In genomic region chr10:114933588-114933987, GRCh38 we compare ENCODE assay signal across 19 cellular contexts. TPM values are rescaled to one million over a fixed set of nuclear protein-coding genes. Genes with fewer than 3 reads are reported as not detected.
DNase-seq lines count a peak whose midpoint lies in the region; ATAC-seq and TF ChIP-seq lines count a peak whose summit lies in the region.
"Had no signal": no experiment of that assay in that cellular context is flagged by ENCODE, and none has a peak within 500 bp of the region (broad histone marks: within the 10 kb centered on the region; RNA-seq: fewer than 3 reads in every experiment).

No MANE protein-coding gene starts in this region.

- H3K9ac ChIP-seq in mammary epithelial cell (ENCODE audit: insufficient read depth, low read length) = no peak overlapping the region
- H3K9ac ChIP-seq: neural progenitor cell had no signal

- dilution Hi-C loops in mammary epithelial cell (cut with HindIII; ENCODE audit: low sequenced_read_pairs) = no loop called here

- no peak overlapping the region for H3K4me2 ChIP-seq in mammary epithelial cell (ENCODE audit: insufficient read depth, low read depth, low read length)
- H3K4me2 ChIP-seq in hepatocyte = no peak overlapping the region
- H3K4me2 ChIP-seq: neural progenitor cell had no signal

- 69% methylated on average over 5 of the region's 5 CpGs for WGBS in mammary epithelial cell (ENCODE audit: low coverage, missing lambda C conversion rate)
- 85% methylated on average over 5 of the region's 5 CpGs for WGBS in hepatocyte (ENCODE audit: low lambda C conversion rate, missing lambda C conversion rate)

- no TSS peak for BruUV-seq in mammary epithelial cell (replicated peaks; lab: Mats Ljungman, UMichigan)

- in situ Hi-C loops in mammary epithelial cell (cut with MboI; ENCODE audit: low sequenced_read_pairs in 2 of 2) = no loop called here

- H3K36me3 ChIP-seq in mammary epithelial cell (ENCODE audit: insufficient read depth, low read length) = no peaks in the 10 kb centered on the region
- no peaks in the 10 kb centered on the region for H3K36me3 ChIP-seq in hepatocyte (replicated peaks; ENCODE audit: insufficient read depth, low read depth)
- H3K36me3 ChIP-seq: neural progenitor cell, right atrium auricular region, stomach had no signal

- H4K20me1 ChIP-seq in mammary epithelial cell (ENCODE audit: insufficient read depth, low read length) (no peaks in the 10 kb centered on the region), hepatocyte (ENCODE audit: insufficient read depth, poor library complexity, severe bottlenecking) (no peaks in the 10 kb centered on the region)

- H3K4me3 ChIP-seq in mammary epithelial cell (replicated peaks in 1 of 3; ENCODE audit: insufficient read depth in 1 of 3, low read depth in 2 of 3, low read length in 3 of 3) = no peak overlapping the region
- H3K4me3 ChIP-seq in hepatocyte = no peak overlapping the region
- H3K4me3 ChIP-seq: neural progenitor cell, right atrium auricular region, stomach had no signal

- no peak overlapping the region for H3K27ac ChIP-seq in mammary epithelial cell (ENCODE audit: insufficient read depth, low read depth, low read length)
- no peak overlapping the region for H3K27ac ChIP-seq in hepatocyte
- H3K27ac ChIP-seq: neural progenitor cell, right atrium auricular region, stomach had no signal

- CTCF ChIA-PET in mammary epithelial cell (lab: Charles Lee; ENCODE audit: low non-redundant PET) = no interaction called here

- peaks cover 12% of the 10 kb centered on the region for H3K4me1 ChIP-seq in mammary epithelial cell (ENCODE audit: insufficient read depth, low read length)
- no peaks in the 10 kb centered on the region for H3K4me1 ChIP-seq in hepatocyte (ENCODE audit: insufficient read depth)
- H3K4me1 ChIP-seq: neural progenitor cell had no signal

- H3K9me3 ChIP-seq in mammary epithelial cell (replicated peaks; ENCODE audit: insufficient read depth, low read length) (peaks cover 3% of the 10 kb centered on the region), hepatocyte (ENCODE audit: low read depth) (no peaks in the 10 kb centered on the region)
- H3K9me3 ChIP-seq: right atrium auricular region had no signal

- DNase-seq in Daoy (ENCODE audit: low read depth) (peak; percentile 27), M059J (ENCODE audit: low read depth) (peak; percentile 38), mammary epithelial cell (peak; percentile 73), myocyte (ENCODE audit: low read depth) (peak; percentile 60), hepatocyte (ENCODE audit: low spot score) (no peak), cortex of kidney (lab: John Stamatoyannopoulos, UW) (no peak)
- DNase-seq: activated gamma-delta T cell treated with Interleukin-2 at 50 U/mL for 16 hours; CD8-positive, alpha-beta memory T cell; DND-41; NCI-H1694; SHP77 treated with DMSO at 0.1 percent for 48 hours; stomach; T-helper 17 cell had no signal

- TF ChIP-seq CTCF in mammary epithelial cell (conservative IDR thresholded peaks at IDR 0.05 in 1 of 2, IDR thresholded peaks at IDR 0.05 in 1 of 2; ENCODE audit: extremely low read depth in 1 of 2, insufficient read depth in 1 of 2, low read depth in 1 of 2, low read length in 2 of 2) (no peak), hepatocyte (IDR thresholded peaks at IDR 0.05; ENCODE audit: poor library complexity) (no peak)

- no peak overlapping the region for H2AFZ ChIP-seq in mammary epithelial cell (ENCODE audit: low read depth, low read length)
- no peak overlapping the region for H2AFZ ChIP-seq in hepatocyte
- H2AFZ ChIP-seq: neural progenitor cell had no signal

- H3K79me2 ChIP-seq in mammary epithelial cell (ENCODE audit: insufficient read depth, low read length) (peaks cover 5% of the 10 kb centered on the region), hepatocyte (peaks cover 4% of the 10 kb centered on the region)

- H3K9me2 ChIP-seq in hepatocyte (replicated peaks; ENCODE audit: insufficient read depth) = no peaks in the 10 kb centered on the region

- H3K27me3 ChIP-seq in mammary epithelial cell (ENCODE audit: insufficient read depth, low read length) (no peaks in the 10 kb centered on the region), hepatocyte (no peaks in the 10 kb centered on the region)
- H3K27me3 ChIP-seq: neural progenitor cell, right atrium auricular region had no signal

- ATAC-seq in GM21423 (IDR thresholded peaks at IDR 0.05; ENCODE audit: unreplicated experiment) = no peak
- no peak for ATAC-seq in GM21526 (IDR thresholded peaks at IDR 0.05; ENCODE audit: low FRiP score, unreplicated experiment)
- ATAC-seq: HCT116, T-helper 17 cell, WTC11 had no signal

- intact Hi-C loops in mammary epithelial cell (cut with micrococcal nuclease) = no loop called here

RNA-seq across cellular contexts. Expression of gene TRUB1, which starts 4.4 kb away (rescaled TPM):
- total RNA-seq in Daoy (2014; rRNA removed; shearing (Covaris generic)) = 16.0 and 17.5 TPM in 2 replicates
- total RNA-seq in M059J (2014; rRNA removed; shearing (Covaris generic)) = 28.3 and 35.5 TPM in 2 replicates
- total RNA-seq in mammary epithelial cell = 10 to 100 TPM; 33.7 to 35.0 TPM
- 11.4 TPM for polyA plus RNA-seq in mammary epithelial cell
- 8.8 TPM for polyA minus RNA-seq in mammary epithelial cell
- 45.3 and 47.0 TPM in 2 replicates for total RNA-seq in myocyte
- 13.5 TPM for polyA plus RNA-seq in myocyte (2012)
- 28.0 and 29.0 TPM in 2 replicates for total RNA-seq in hepatocyte
- polyA plus RNA-seq in hepatocyte = 12.0 and 12.3 TPM in 2 replicates

Comparison
In these comparisons a context has a peak if more than half of its experiments do, and no peak if none do; other contexts are left out.
1. DNase-seq: peak in Daoy (single experiment), M059J (single experiment), mammary epithelial cell (single experiment) and myocyte (single experiment); none in hepatocyte (single experiment) and cortex of kidney (single experiment).